In genomic region chr18:62425465-62426190, GRCh38 we compare ENCODE assay signal across 8 cellular contexts.
DNase-seq lines count a peak whose midpoint lies in the region; ATAC-seq, FAIRE-seq and TF ChIP-seq lines count a peak whose summit lies in the region.

No MANE protein-coding gene starts in this region.

- in situ Hi-C loops in GM12878 (cut with MboI), result no loop called here

- H3K4me3 ChIP-seq in GM12878, result no peak overlapping the region
- peak overlapping the region; percentile 56 for H3K4me3 ChIP-seq in psoas muscle

- no peak overlapping the region; the same call in 1 of the 2 replicates for H2AFZ ChIP-seq in GM12878 (ENCODE audit: control insufficient read depth, low read depth, low read length)

- CTCF ChIA-PET in GM12878 (lab: Yijun Ruan, JAX), result interaction anchor here (0.7 to 2.6 kb wide), 48 partner anchors 8 to 557 kb away, joined by 3 to 21 read pairs (median 4); partner anchors contain the start of gene RELCH

- RAD21 ChIA-PET in GM12878 (lab: Charles Lee; ENCODE audit: unreplicated experiment), result interaction anchor here (0.6 to 2.1 kb wide), 16 partner anchors 9 to 1013 kb away, joined by 3 to 16 read pairs (median 4); no protein-coding TSS in a partner anchor

- TF ChIP-seq POLR2A in GM12878 (IDR thresholded peaks at IDR 0.05; ENCODE audit: low read depth, low read length), result no peak

- H3K79me2 ChIP-seq in GM12878 (ENCODE audit: control insufficient read depth, insufficient read depth, low read length), result no peaks in the 10 kb centered on the region

- peaks cover 0 to 5% of the 10 kb centered on the region in 2 experiments; a peak in 1 of 4 replicates for H3K27me3 ChIP-seq in GM12878 (replicated peaks in 1 of 2; ENCODE audit: control insufficient read depth in 2 of 2, insufficient read depth in 2 of 2, low read length in 1 of 2)
- no peaks in the 10 kb centered on the region for H3K27me3 ChIP-seq in psoas muscle (ENCODE audit: insufficient read depth in 3 of 3, low read length in 2 of 3)

- SMC1A ChIA-PET in GM12878 (lab: Charles Lee; ENCODE audit: uncharacterized antibody, unreplicated experiment), result interaction anchor here (0.6 to 1.9 kb wide), 20 partner anchors 11 to 557 kb away, joined by 3 to 30 read pairs (median 4); partner anchors contain the start of gene TNFRSF11A

- intact Hi-C loops in GM12878 (cut with micrococcal nuclease; ENCODE audit: unreplicated experiment) (loop anchor here (1.0 to 5.0 kb wide), 4 partner anchors 99 to 1012 kb away; no protein-coding TSS in a partner anchor), psoas muscle (cut with DNase I) (loop anchor here (1.0 to 5.0 kb wide), 7 partner anchors 26 to 239 kb away; partner anchors contain the start of genes PIGN (in 1 of the 2), RELCH (in 1 of the 2) and ZCCHC2 (in 1 of the 2))

- H3K27ac ChIP-seq in GM12878 (ENCODE audit: control insufficient read depth, insufficient read depth) (no peak overlapping the region), psoas muscle (peak overlapping the region; percentile 98)

- 15% methylated on average over 12 of the region's 14 CpGs for WGBS in GM12878 (ENCODE audit: insufficient coverage, insufficient replicate concordance, low lambda C conversion rate, missing lambda C conversion rate)
- WGBS in psoas muscle, 3 donors, result 2 to 4% (median 2%) methylated on average over 14 of the region's 14 CpGs

- H3K4me1 ChIP-seq in GM12878 (ENCODE audit: control insufficient read depth, insufficient read depth, low read length) (peaks cover 3% of the 10 kb centered on the region), psoas muscle (peaks cover 23% of the 10 kb centered on the region)

- TF ChIP-seq EP300 in GM12878 (IDR thresholded peaks at IDR 0.05; ENCODE audit: borderline replicate concordance in 1 of 2, control insufficient read depth in 1 of 2, low read depth in 2 of 2, low read length in 2 of 2), result no peak

- H3K36me3 ChIP-seq in GM12878 (ENCODE audit: control insufficient read depth in 2 of 2, insufficient read depth in 2 of 2, low read length in 1 of 2) (no peaks in the 10 kb centered on the region), psoas muscle (ENCODE audit: insufficient read depth in 1 of 2, low read depth in 1 of 2) (no peaks in the 10 kb centered on the region)

- FAIRE-seq in GM12878 (lab: Jason Lieb, UNC), result peak; percentile 54

- DNase-seq in DMS114 treated with DMSO at 0.1 percent for 48 hours (lab: John Stamatoyannopoulos, UW; ENCODE audit: unreplicated experiment), result peak; percentile 56
- DNase-seq in NCI-H2029 treated with DMSO at 0.1 percent for 48 hours (lab: John Stamatoyannopoulos, UW), result peak; percentile 33
- peak; percentile 11 for DNase-seq in T-helper 22 cell (ENCODE audit: low read depth)
- no peak for DNase-seq in GM12878 (ENCODE audit: low read depth, low spot score)
- peak; percentile 64 for DNase-seq in hepatic stellate cell (ENCODE audit: low spot score)
- peak; percentile 65 to 82 for DNase-seq in psoas muscle

- H3K4me2 ChIP-seq in GM12878 (ENCODE audit: control insufficient read depth, insufficient read depth), result no peak overlapping the region

- H3K9me3 ChIP-seq in GM12878 (replicated peaks; ENCODE audit: control insufficient read depth, insufficient read depth, low read length) (peaks cover 3% of the 10 kb centered on the region; the same call in 2 of the 3 replicates), psoas muscle (peaks cover 6% of the 10 kb centered on the region)

- H4K20me1 ChIP-seq in GM12878 (ENCODE audit: control insufficient read depth, insufficient read depth), result no peaks in the 10 kb centered on the region

- POLR2A ChIA-PET in GM12878 (lab: Charles Lee), result interaction anchor here (1.2 kb wide), 1 partner anchor 97 kb away, joined by 6 read pairs; the partner anchor contains the start of gene ZCCHC2

- TF ChIP-seq CTCF in GM12878 (IDR thresholded peaks at IDR 0.05 in 2 of 3, conservative IDR thresholded peaks at IDR 0.05 in 1 of 3; ENCODE audit: control insufficient read depth in 2 of 3, extremely low read depth in 1 of 3, insufficient read depth in 1 of 3, low read depth in 3 of 3, low read length in 3 of 3) (peak; percentile 78 to 82 (median 82)), psoas muscle (IDR thresholded peaks at IDR 0.05) (peak; percentile 89)

- no TSS peak for BruUV-seq in GM12878 (replicated peaks; lab: Mats Ljungman, UMichigan)

- TF ChIP-seq RAD21 in GM12878 (IDR thresholded peaks at IDR 0.05; ENCODE audit: insufficient read depth, low read depth, low read length), result peak; percentile 87

- H3K9ac ChIP-seq in GM12878 (ENCODE audit: control insufficient read depth, insufficient read depth, low read length), result no peak overlapping the region

- ATAC-seq in HG02642 (IDR thresholded peaks at IDR 0.05; ENCODE audit: poor library complexity, unreplicated experiment), result peak; percentile 47
- peak; percentile 81 for ATAC-seq in GM12878
- peak; percentile 79 to 88 (median 86) for ATAC-seq in psoas muscle
- no peak for ATAC-seq in HG03571 (IDR thresholded peaks at IDR 0.05; ENCODE audit: unreplicated experiment)

TF ChIP-seq in GM12878, 131 proteins besides CTCF, POLR2A, EP300 and RAD21 (continues in another document):
- TF ChIP-seq NRF1 (conservative IDR thresholded peaks at IDR 0.05; ENCODE audit: low read depth, low read length) (no peak), SRF (IDR thresholded peaks at IDR 0.05; ENCODE audit: low read depth in 2 of 2, low read length in 2 of 2) (no peak), E2F8 (IDR thresholded peaks at IDR 0.05; ENCODE audit: low read depth, partially characterized antibody) (no peak), ELK1 (IDR thresholded peaks at IDR 0.05; ENCODE audit: low read depth, low read length) (no peak), ZNF207 (IDR thresholded peaks at IDR 0.05; ENCODE audit: borderline replicate concordance) (no peak), IKZF2 (IDR thresholded peaks at IDR 0.05) (0 out of 4 replicates have a peak, but pooled peaks of 1 of the 2 experiments have one; percentile 18), HSF1 (IDR thresholded peaks at IDR 0.05; ENCODE audit: low read depth, low read length) (no peak), CEBPZ (IDR thresholded peaks at IDR 0.05; ENCODE audit: low read depth, low read length) (no peak)
